In the genomic region with DNA sequence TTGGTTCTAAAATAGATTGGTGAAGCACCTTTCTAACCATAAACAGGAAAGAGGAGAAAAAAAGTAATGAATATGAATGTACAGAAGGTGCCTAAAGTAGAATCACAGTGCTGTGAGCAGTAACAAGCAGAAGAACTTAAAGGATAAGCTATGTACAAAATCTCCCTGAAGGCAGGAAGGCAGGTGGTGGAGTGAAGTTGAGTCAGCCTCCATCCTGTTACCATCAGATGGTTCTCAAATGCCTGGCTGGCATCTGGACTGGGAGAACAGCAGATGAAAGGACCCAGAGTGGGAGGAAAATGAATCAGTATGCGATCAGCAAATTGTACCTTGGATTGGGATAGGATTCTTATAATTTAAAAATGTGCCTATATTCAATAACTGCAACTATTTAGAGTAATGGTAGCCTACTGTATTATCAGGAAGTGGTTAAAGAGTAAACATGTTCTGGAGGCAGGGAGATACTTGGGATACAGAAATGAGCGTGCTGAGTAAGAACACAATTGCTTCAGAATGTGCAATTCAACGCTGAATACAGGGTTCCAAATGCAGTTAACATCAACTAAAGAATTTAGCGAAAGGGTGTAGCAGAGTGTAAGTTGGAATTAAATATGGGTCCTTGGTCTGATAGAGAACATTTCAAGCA, we compare ENCODE assay signal across 10 cellular contexts. TPM values are rescaled to one million over a fixed set of nuclear protein-coding genes. Genes with fewer than 3 reads are reported as not detected.
DNase-seq lines count a peak whose midpoint lies in the region; ATAC-seq and TF ChIP-seq lines count a peak whose summit lies in the region.
"Had no signal": no experiment of that assay in that cellular context is flagged by ENCODE, and none has a peak within 500 bp of the region (broad histone marks: within the 10 kb centered on the region; RNA-seq: fewer than 3 reads in every experiment).

No MANE protein-coding gene starts in this region.

- intact Hi-C loops in CD4-positive, alpha-beta memory T cell (cut with micrococcal nuclease) = no loop called here

- no peak for ATAC-seq in natural killer cell treated with Interleukin-12 subunit alpha and Interleukin-12 subunit beta and Interleukin-15 and Interleukin-18, amount 100 ng/mL, for 72 hours
- ATAC-seq in HG03045 (IDR thresholded peaks at IDR 0.05; ENCODE audit: unreplicated experiment) (no peak), GM21390 (IDR thresholded peaks at IDR 0.05; ENCODE audit: unreplicated experiment) (no peak), HG02981 (IDR thresholded peaks at IDR 0.05; ENCODE audit: unreplicated experiment) (no peak)

- H3K27me3 Mint-ChIP-seq in CD4-positive, alpha-beta memory T cell = peaks cover 8 to 9% of the 10 kb centered on the region in 2 donors
- H3K27me3 Mint-ChIP-seq in chondrocyte (ENCODE audit: low read depth) = no peaks in the 10 kb centered on the region
- peaks cover 6 to 21% of the 10 kb centered on the region in 2 donors for H3K27me3 Mint-ChIP-seq in natural killer cell treated with Interleukin-12 subunit alpha and Interleukin-12 subunit beta and Interleukin-15 and Interleukin-18, amount 100 ng/mL, for 72 hours

- H3K27me3 ChIP-seq in CD4-positive, alpha-beta memory T cell (ENCODE audit: insufficient read depth, low read length) = no peaks in the 10 kb centered on the region
- H3K27me3 ChIP-seq in Karpas-422 (ENCODE audit: low read length) = no peaks in the 10 kb centered on the region

- POLR2A ChIA-PET in CD4-positive, alpha-beta memory T cell (lab: Charles Lee; ENCODE audit: partially characterized antibody) = no interaction called here

- H3K9me3 Mint-ChIP-seq in CD4-positive, alpha-beta memory T cell = peaks cover 0 to 2% (median 0%) of the 10 kb centered on the region in 8 donors
- H3K9me3 Mint-ChIP-seq in chondrocyte (ENCODE audit: low read depth) = no peaks in the 10 kb centered on the region
- peaks cover 2% of the 10 kb centered on the region for H3K9me3 Mint-ChIP-seq in natural killer cell treated with Interleukin-12 subunit alpha and Interleukin-12 subunit beta and Interleukin-15 and Interleukin-18, amount 100 ng/mL, for 72 hours

- no peak overlapping the region for H3K4me3 ChIP-seq in CD4-positive, alpha-beta memory T cell (ENCODE audit: low read length in 2 of 2)
- H3K4me3 ChIP-seq in Karpas-422 (ENCODE audit: low read length) = peak overlapping the region; percentile 67; the same call in 1 of the 2 replicates

- peak overlapping the region; percentile 11 to 83 (median 15) for H3K27ac Mint-ChIP-seq in CD4-positive, alpha-beta memory T cell
- no peak overlapping the region for H3K27ac Mint-ChIP-seq in chondrocyte (ENCODE audit: unreplicated experiment)
- H3K27ac Mint-ChIP-seq in natural killer cell treated with Interleukin-12 subunit alpha and Interleukin-12 subunit beta and Interleukin-15 and Interleukin-18, amount 100 ng/mL, for 72 hours = peak overlapping the region; percentile 74 to 86

- H3K4me1 Mint-ChIP-seq in CD4-positive, alpha-beta memory T cell = peaks cover 14 to 31% (median 23%) of the 10 kb centered on the region in 4 donors
- peaks cover 21% of the 10 kb centered on the region for H3K4me1 Mint-ChIP-seq in chondrocyte (ENCODE audit: low read depth)
- peaks cover 30 to 32% of the 10 kb centered on the region in 2 donors for H3K4me1 Mint-ChIP-seq in natural killer cell treated with Interleukin-12 subunit alpha and Interleukin-12 subunit beta and Interleukin-15 and Interleukin-18, amount 100 ng/mL, for 72 hours (ENCODE audit: low read depth in 2 of 2)

- no peak overlapping the region for H3K27ac ChIP-seq in CD4-positive, alpha-beta memory T cell (ENCODE audit: low read depth, low read length)
- no peak overlapping the region for H3K27ac ChIP-seq in Karpas-422 (ENCODE audit: low read length)

- H3K9me3 ChIP-seq in CD4-positive, alpha-beta memory T cell (ENCODE audit: control insufficient read depth in 1 of 2, low read length in 2 of 2) = no peaks in the 10 kb centered on the region
- H3K9me3 ChIP-seq in Karpas-422 (ENCODE audit: low read length) = no peaks in the 10 kb centered on the region

- H3K9ac ChIP-seq in Karpas-422 (ENCODE audit: low read length) = no peak overlapping the region

- H2AFZ ChIP-seq in Karpas-422 (ENCODE audit: low read length) = 0 out of 2 replicates have a peak overlapping the region, but pooled peaks have one; percentile 89

- H3K4me1 ChIP-seq in CD4-positive, alpha-beta memory T cell (ENCODE audit: insufficient read depth, low read length) = peaks cover 8% of the 10 kb centered on the region
- H3K4me1 ChIP-seq in Karpas-422 (ENCODE audit: low read length) = peaks cover 26% of the 10 kb centered on the region

- H3K79me2 ChIP-seq in Karpas-422 (ENCODE audit: low read length) = no peaks in the 10 kb centered on the region

- peak overlapping the region; percentile 63 for H3K4me2 ChIP-seq in Karpas-422 (ENCODE audit: low read depth, low read length, poor library complexity, severe bottlenecking)

- 0 out of 2 replicates have a peak, but pooled peaks cover 3% of the 10 kb centered on the region for H3K9me2 ChIP-seq in Karpas-422 (replicated peaks; ENCODE audit: insufficient read depth, low read length)

- no peak for TF ChIP-seq CTCF in chondrocyte (IDR thresholded peaks at IDR 0.05)

- CTCF ChIA-PET in CD4-positive, alpha-beta memory T cell (lab: Charles Lee; ENCODE audit: partially characterized antibody) = no interaction called here

- H4K20me1 ChIP-seq in Karpas-422 (ENCODE audit: insufficient read depth, low read depth, low read length) = no peaks in the 10 kb centered on the region

- DNase-seq in CD4-positive, alpha-beta memory T cell = no peak
- DNase-seq in Karpas-422 (no peak), chondrocyte (ENCODE audit: low spot score) (no peak)
- no peak for DNase-seq in natural killer cell treated with Interleukin-12 subunit alpha and Interleukin-12 subunit beta and Interleukin-15 and Interleukin-18, amount 100 ng/mL, for 72 hours (ENCODE audit: low spot score)
- DNase-seq in stimulated activated CD4-positive, alpha-beta T cell treated with anti-CD3 and anti-CD28 coated beads, Interleukin-2, amount 100 ng/mL, for 48 hours = no peak
- DNase-seq: GOT3, NCI-H1694 treated with DMSO at 0.1 percent for 48 hours had no signal

- H3K4me3 Mint-ChIP-seq in CD4-positive, alpha-beta memory T cell = peak overlapping the region; percentile 80 to 95 (median 84)
- peak overlapping the region; percentile 83 for H3K4me3 Mint-ChIP-seq in chondrocyte (ENCODE audit: unreplicated experiment)
- peak overlapping the region; percentile 82 for H3K4me3 Mint-ChIP-seq in natural killer cell treated with Interleukin-12 subunit alpha and Interleukin-12 subunit beta and Interleukin-15 and Interleukin-18, amount 100 ng/mL, for 72 hours

- H3K36me3 Mint-ChIP-seq in CD4-positive, alpha-beta memory T cell = no peaks in the 10 kb centered on the region
- H3K36me3 Mint-ChIP-seq in chondrocyte (ENCODE audit: low read depth) = no peaks in the 10 kb centered on the region
- H3K36me3 Mint-ChIP-seq in natural killer cell treated with Interleukin-12 subunit alpha and Interleukin-12 subunit beta and Interleukin-15 and Interleukin-18, amount 100 ng/mL, for 72 hours = no peaks in the 10 kb centered on the region

- H3K36me3 ChIP-seq in CD4-positive, alpha-beta memory T cell (ENCODE audit: insufficient read depth, low read length) = no peaks in the 10 kb centered on the region
- H3K36me3 ChIP-seq in Karpas-422 (ENCODE audit: insufficient read depth, low read length) = no peaks in the 10 kb centered on the region

RNA-seq across cellular contexts. Expression of gene FER, which starts 21.1 kb away (rescaled TPM):
- 10 to 100 TPM; 10.7 to 11.3 TPM for total RNA-seq in CD4-positive, alpha-beta memory T cell
- polyA plus RNA-seq in CD4-positive, alpha-beta memory T cell = 1 to 10 TPM; 6.1 to 9.9 TPM
- total RNA-seq in Karpas-422 (2014; rRNA removed; shearing (Covaris generic); ENCODE audit: low replicate concordance) = 9.2 and 14.6 TPM in 2 replicates
- total RNA-seq in chondrocyte = 23.5 to 37.0 TPM (median 25.9 TPM) in 3 replicates
- 10 to 100 TPM; 13.4 to 22.1 TPM for total RNA-seq in natural killer cell treated with Interleukin-12 subunit alpha and Interleukin-12 subunit beta and Interleukin-15 and Interleukin-18, amount 100 ng/mL, for 72 hours
